In the genomic region with DNA sequence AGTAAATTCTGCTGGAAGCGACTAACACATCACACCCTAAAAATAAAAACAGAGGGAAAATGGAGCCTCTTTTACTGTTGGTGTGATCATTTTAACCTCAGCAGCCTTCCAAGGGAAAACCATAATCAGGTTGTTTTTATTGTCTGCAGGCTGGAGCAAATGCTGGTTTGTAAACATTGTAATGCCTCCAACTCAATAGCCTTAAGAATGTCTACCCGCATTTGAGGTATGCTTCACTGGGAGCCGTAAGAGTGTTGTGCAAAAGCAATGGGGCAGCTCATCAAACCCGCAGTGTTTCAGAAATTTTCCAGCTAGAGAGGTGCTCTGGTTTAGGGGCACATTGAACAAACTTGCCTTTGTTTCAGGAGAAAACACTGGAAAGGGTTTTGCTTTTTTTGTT, we compare ENCODE assay signal across 22 cellular contexts. TPM values are rescaled to one million over a fixed set of nuclear protein-coding genes. Genes with fewer than 3 reads are reported as not detected.
"Had no signal": no experiment of that assay in that cellular context is flagged by ENCODE, and none has a peak within 500 bp of the region (broad histone marks: within the 10 kb centered on the region; RNA-seq: fewer than 3 reads in every experiment).

No MANE protein-coding gene starts in this region.

- H3K4me3 Mint-ChIP-seq: activated CD4-positive, alpha-beta T cell treated with anti-CD3 and anti-CD28 coated beads, Interleukin-2, amount 10 ng/mL, durations not matched to agents 24 days and 14 days; activated CD8-positive, alpha-beta T cell treated with anti-CD3 and anti-CD28 coated beads, Interleukin-2, amount 10 ng/mL, durations not matched to agents 7 days and 5 days; activated naive CD4-positive, alpha-beta T cell treated with anti-CD3 and anti-CD28 coated beads for 36 hours; activated T-cell treated with anti-CD3 and anti-CD28 coated beads, Interleukin-2, amount 50 U/mL, for 24 hours; naive thymus-derived CD8-positive, alpha-beta T cell; T-helper 2 cell treated with Interferon-gamma antibody and Interleukin-4, amounts not matched to agents 5 μg/mL and 100 μg/mL, for 36 hours; type B pancreatic cell had no signal

- H3K36me3 Mint-ChIP-seq: type B pancreatic cell had no signal

- H3K27me3 ChIP-seq: ascending aorta, breast epithelium had no signal

- H3K36me3 ChIP-seq: ascending aorta, breast epithelium, left ventricle myocardium inferior had no signal

- H3K4me3 ChIP-seq: ascending aorta, breast epithelium, left ventricle myocardium inferior, psoas muscle had no signal

- H3K4me1 ChIP-seq: ascending aorta, breast epithelium, left ventricle myocardium inferior, psoas muscle had no signal

- H3K27ac Mint-ChIP-seq: activated CD4-positive, alpha-beta T cell treated with anti-CD3 and anti-CD28 coated beads, Interleukin-2, amount 10 ng/mL, durations not matched to agents 24 days and 14 days; activated CD8-positive, alpha-beta T cell treated with anti-CD3 and anti-CD28 coated beads, Interleukin-2, amount 10 ng/mL, durations not matched to agents 7 days and 5 days; activated naive CD4-positive, alpha-beta T cell treated with anti-CD3 and anti-CD28 coated beads for 36 hours; activated T-cell treated with anti-CD3 and anti-CD28 coated beads, Interleukin-2, amount 50 U/mL, for 24 hours; activated T-helper 2 cell treated with anti-CD3 and anti-CD28 coated beads, Interferon-gamma antibody, Interleukin-2, Interleukin-4, amounts not matched to agents 10 μg/mL and 5 μg/mL and 100 μg/mL, durations not matched to agents 14 hours and 24 hours and 36 hours; naive thymus-derived CD8-positive, alpha-beta T cell; T-helper 2 cell treated with Interferon-gamma antibody and Interleukin-4, amounts not matched to agents 5 μg/mL and 100 μg/mL, for 36 hours; type B pancreatic cell had no signal

- H3K9me3 Mint-ChIP-seq: activated CD4-positive, alpha-beta T cell treated with anti-CD3 and anti-CD28 coated beads, Interleukin-2, amount 10 ng/mL, durations not matched to agents 24 days and 14 days; activated naive CD4-positive, alpha-beta T cell treated with anti-CD3 and anti-CD28 coated beads for 36 hours; activated T-cell treated with anti-CD3 and anti-CD28 coated beads, Interleukin-2, amount 50 U/mL, for 24 hours; activated T-helper 2 cell treated with anti-CD3 and anti-CD28 coated beads, Interferon-gamma antibody, Interleukin-2, Interleukin-4, amounts not matched to agents 10 μg/mL and 5 μg/mL and 100 μg/mL, durations not matched to agents 14 hours and 24 hours and 36 hours; naive thymus-derived CD8-positive, alpha-beta T cell; T-helper 2 cell treated with Interferon-gamma antibody and Interleukin-4, amounts not matched to agents 5 μg/mL and 100 μg/mL, for 36 hours; type B pancreatic cell had no signal

- H3K9me3 ChIP-seq: ascending aorta, breast epithelium, left ventricle myocardium inferior, psoas muscle had no signal

- H3K4me1 Mint-ChIP-seq: activated CD4-positive, alpha-beta T cell treated with anti-CD3 and anti-CD28 coated beads, Interleukin-2, amount 10 ng/mL, durations not matched to agents 24 days and 14 days had no signal

- H3K27ac ChIP-seq: ascending aorta, breast epithelium, left ventricle myocardium inferior, psoas muscle had no signal

- DNase-seq: activated CD4-positive, alpha-beta T cell treated with anti-CD3 and anti-CD28 coated beads, Interleukin-2, amount 10 ng/mL, durations not matched to agents 24 days and 14 days; activated CD4-positive, CD25-positive, alpha-beta regulatory T cell; activated CD8-positive, alpha-beta T cell treated with anti-CD3 and anti-CD28 coated beads, Interleukin-2, amount 10 ng/mL, durations not matched to agents 7 days and 5 days; activated naive CD4-positive, alpha-beta T cell treated with anti-CD3 and anti-CD28 coated beads for 36 hours; activated T-cell treated with anti-CD3 and anti-CD28 coated beads, Interleukin-2, amount 50 U/mL, for 24 hours; cortex of kidney; erythroblast; foreskin melanocyte; glutamatergic neuron; hypothalamus; islet precursor cell; left ventricle myocardium inferior; naive thymus-derived CD8-positive, alpha-beta T cell; psoas muscle; right cardiac atrium; stimulated activated naive CD8-positive, alpha-beta T cell treated with anti-CD3 and anti-CD28 coated beads, Interleukin-15, Interleukin-2, amounts not matched to agents 100 U/mL and 50 U/mL, for 24 hours had no signal

- ATAC-seq: activated CD8-positive, alpha-beta T cell treated with anti-CD3 and anti-CD28 coated beads, Interleukin-2, amount 10 ng/mL, durations not matched to agents 7 days and 5 days; naive thymus-derived CD8-positive, alpha-beta T cell; psoas muscle; right cardiac atrium; stimulated activated naive CD8-positive, alpha-beta T cell treated with anti-CD3 and anti-CD28 coated beads, Interleukin-15, Interleukin-2, amounts not matched to agents 100 U/mL and 50 U/mL, for 24 hours had no signal

- FAIRE-seq: endometrium had no signal

RNA-seq across cellular contexts. Expression of gene NIM1K, which starts 17.0 kb away (rescaled TPM):
- total RNA-seq: ascending aorta had no signal
- polyA plus RNA-seq: naive thymus-derived CD8-positive, alpha-beta T cell had no signal
